In the genomic region with DNA sequence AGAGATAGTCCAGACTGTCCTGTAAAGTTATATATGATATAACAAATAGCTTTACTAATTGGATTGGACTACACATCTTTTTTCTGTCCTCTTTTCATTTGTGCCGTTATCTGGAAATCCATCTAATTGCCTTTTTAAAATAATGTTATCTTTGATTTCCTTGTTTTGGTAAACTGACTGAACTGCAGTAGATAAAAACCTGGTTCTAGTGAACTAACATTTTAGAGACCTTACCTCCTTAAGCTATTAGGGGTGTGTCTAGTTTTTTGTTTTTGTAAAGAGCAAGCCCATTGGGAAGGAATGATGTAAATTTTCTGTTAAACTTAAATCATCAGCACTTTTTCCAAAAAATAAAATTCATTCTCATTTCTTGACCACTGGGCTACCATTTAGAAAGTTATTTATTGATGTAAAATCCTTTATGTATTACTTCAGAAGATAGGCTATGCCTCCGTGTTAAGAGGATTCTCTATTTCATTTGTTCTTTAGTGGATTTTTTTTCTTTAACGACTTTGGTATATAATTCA, we compare ENCODE assay signal across 9 cellular contexts. TPM values are rescaled to one million over a fixed set of nuclear protein-coding genes. Genes with fewer than 3 reads are reported as not detected.
DNase-seq lines count a peak whose midpoint lies in the region; ATAC-seq and TF ChIP-seq lines count a peak whose summit lies in the region.
"Had no signal": no experiment of that assay in that cellular context is flagged by ENCODE, and none has a peak within 500 bp of the region (broad histone marks: within the 10 kb centered on the region; RNA-seq: fewer than 3 reads in every experiment).

No MANE protein-coding gene starts in this region.

- H3K4me1 Mint-ChIP-seq in activated naive CD4-positive, alpha-beta T cell treated with anti-CD3 and anti-CD28 coated beads for 36 hours (ENCODE audit: low read depth) = peaks cover 50% of the 10 kb centered on the region
- H3K4me1 Mint-ChIP-seq in activated naive CD8-positive, alpha-beta T cell treated with anti-CD3 and anti-CD28 coated beads, Interleukin-2, amount 50 U/mL, for 24 hours = peaks cover 60% of the 10 kb centered on the region

- peaks cover 65% of the 10 kb centered on the region for H3K4me1 ChIP-seq in lower lobe of right lung
- peaks cover 49 to 66% (median 56%) of the 10 kb centered on the region in 4 donors for H3K4me1 ChIP-seq in upper lobe of left lung

- no peak for DNase-seq in activated naive CD4-positive, alpha-beta T cell treated with anti-CD3 and anti-CD28 coated beads for 36 hours
- DNase-seq in activated naive CD4-positive, alpha-beta T cell (lab: John Stamatoyannopoulos, UW) = no peak
- DNase-seq in activated naive CD8-positive, alpha-beta T cell treated with anti-CD3 and anti-CD28 coated beads, Interleukin-2, amount 50 U/mL, for 24 hours = no peak
- DNase-seq in lower lobe of right lung = no peak
- DNase-seq in upper lobe of left lung = no peak
- DNase-seq in MV-4-11 (lab: John Stamatoyannopoulos, UW) = no peak
- no peak for DNase-seq in DMS 273 (lab: John Stamatoyannopoulos, UW; ENCODE audit: unreplicated experiment)
- DNase-seq in midbrain (lab: John Stamatoyannopoulos, UW) = no peak
- DNase-seq: NCI-H2029 had no signal

- no peaks in the 10 kb centered on the region for H3K27me3 Mint-ChIP-seq in activated naive CD4-positive, alpha-beta T cell treated with anti-CD3 and anti-CD28 coated beads for 36 hours (ENCODE audit: low read depth)
- no peaks in the 10 kb centered on the region for H3K27me3 Mint-ChIP-seq in activated naive CD8-positive, alpha-beta T cell treated with anti-CD3 and anti-CD28 coated beads, Interleukin-2, amount 50 U/mL, for 24 hours

- TF ChIP-seq CTCF in lower lobe of right lung (IDR thresholded peaks at IDR 0.05) = no peak
- no peak for TF ChIP-seq CTCF in upper lobe of left lung (IDR thresholded peaks at IDR 0.05)

- H3K27ac ChIP-seq in lower lobe of right lung = peak overlapping the region; percentile 99
- H3K27ac ChIP-seq in upper lobe of left lung = peak overlapping the region in 3 of 4 donors; percentile 98 to 100 (median 99)

- no peaks in the 10 kb centered on the region for H3K9me3 Mint-ChIP-seq in activated naive CD4-positive, alpha-beta T cell treated with anti-CD3 and anti-CD28 coated beads for 36 hours
- H3K9me3 Mint-ChIP-seq in activated naive CD8-positive, alpha-beta T cell treated with anti-CD3 and anti-CD28 coated beads, Interleukin-2, amount 50 U/mL, for 24 hours = peaks cover 4% of the 10 kb centered on the region

- peak overlapping the region; percentile 100 for H3K27ac Mint-ChIP-seq in activated naive CD4-positive, alpha-beta T cell treated with anti-CD3 and anti-CD28 coated beads for 36 hours
- peak overlapping the region; percentile 100 for H3K27ac Mint-ChIP-seq in activated naive CD8-positive, alpha-beta T cell treated with anti-CD3 and anti-CD28 coated beads, Interleukin-2, amount 50 U/mL, for 24 hours

- CTCF ChIA-PET in activated naive CD4-positive, alpha-beta T cell treated with anti-CD3 and anti-CD28 coated beads for 36 hours (lab: Charles Lee) = interaction anchor here (1.5 to 2.7 kb wide), 4 partner anchors 14 to 545 kb away, joined by 3 to 12 read pairs (median 8); no protein-coding TSS in a partner anchor

- H3K4me3 ChIP-seq in lower lobe of right lung = peak overlapping the region; percentile 85
- H3K4me3 ChIP-seq in upper lobe of left lung = peak overlapping the region; percentile 68 to 78 (median 73)

- peaks cover 47% of the 10 kb centered on the region for H3K36me3 Mint-ChIP-seq in activated naive CD4-positive, alpha-beta T cell treated with anti-CD3 and anti-CD28 coated beads for 36 hours (ENCODE audit: low read depth)
- peaks cover 57% of the 10 kb centered on the region for H3K36me3 Mint-ChIP-seq in activated naive CD8-positive, alpha-beta T cell treated with anti-CD3 and anti-CD28 coated beads, Interleukin-2, amount 50 U/mL, for 24 hours (ENCODE audit: low read depth)

- H3K36me3 ChIP-seq in lower lobe of right lung (peaks cover 15% of the 10 kb centered on the region), upper lobe of left lung (peaks cover 6 to 8% (median 7%) of the 10 kb centered on the region in 4 donors)

- H3K27me3 ChIP-seq in lower lobe of right lung (ENCODE audit: low read depth) = no peaks in the 10 kb centered on the region
- H3K27me3 ChIP-seq in upper lobe of left lung = no peaks in the 10 kb centered on the region

- no peaks in the 10 kb centered on the region for H3K9me3 ChIP-seq in lower lobe of right lung
- H3K9me3 ChIP-seq in upper lobe of left lung = no peaks in the 10 kb centered on the region

- no peak for TF ChIP-seq EP300 in upper lobe of left lung (IDR thresholded peaks at IDR 0.05)

- no peak for TF ChIP-seq POLR2A in upper lobe of left lung (IDR thresholded peaks at IDR 0.05)

- intact Hi-C loops in activated naive CD4-positive, alpha-beta T cell treated with anti-CD3 and anti-CD28 coated beads for 36 hours (cut with micrococcal nuclease) = loop anchor here (1.0 to 2.0 kb wide), 6 partner anchors 11 to 791 kb away; a partner anchor contains a TSS
- intact Hi-C loops in lower lobe of right lung (cut with DNase I) = no loop called here

- ATAC-seq in activated naive CD8-positive, alpha-beta T cell treated with anti-CD3 and anti-CD28 coated beads, Interleukin-2, amount 50 U/mL, for 24 hours = no peak
- no peak for ATAC-seq in lower lobe of right lung
- ATAC-seq in upper lobe of left lung (ENCODE audit: low FRiP score in 2 of 2) = no peak

- 1 to 3% methylated on average over 3 of the region's 3 CpGs for WGBS in upper lobe of left lung, 2 donors

- H3K4me3 Mint-ChIP-seq in activated naive CD4-positive, alpha-beta T cell treated with anti-CD3 and anti-CD28 coated beads for 36 hours = peak overlapping the region; percentile 100
- peak overlapping the region; percentile 99 for H3K4me3 Mint-ChIP-seq in activated naive CD8-positive, alpha-beta T cell treated with anti-CD3 and anti-CD28 coated beads, Interleukin-2, amount 50 U/mL, for 24 hours

RNA-seq across cellular contexts. Expression of a gene that starts 1.2 kb away (rescaled TPM):
- total RNA-seq in activated naive CD4-positive, alpha-beta T cell treated with anti-CD3 and anti-CD28 coated beads for 36 hours = 1 to 10 TPM; 1.3 to 2.2 TPM
- total RNA-seq in lower lobe of right lung = 2.6 TPM
- 10 to 100 TPM in 1 of 6 donors, 1 to 10 TPM in 5; 1.8 to 21.0 (median 4.3) TPM for total RNA-seq in upper lobe of left lung

RNA-seq across cellular contexts. Expression of a gene that starts 2.1 kb away (rescaled TPM):
- 100 to 1,000 TPM; 145 to 150 TPM for total RNA-seq in activated naive CD4-positive, alpha-beta T cell treated with anti-CD3 and anti-CD28 coated beads for 36 hours
- 117 TPM for total RNA-seq in lower lobe of right lung
- 10 to 100 TPM; 38.2 to 97.1 (median 62.8) TPM for total RNA-seq in upper lobe of left lung
